36 cellular contexts compared by ENCODE assay signal in genomic region chr1:71002706-71003105, GRCh38. TPM values are rescaled to one million over a fixed set of nuclear protein-coding genes. Genes with fewer than 3 reads are reported as not detected.
"Had no signal": no experiment of that assay in that cellular context is flagged by ENCODE, and none has a peak within 500 bp of the region (broad histone marks: within the 10 kb centered on the region; RNA-seq: fewer than 3 reads in every experiment).

No MANE protein-coding gene starts in this region.

- H3K9me3 ChIP-seq: MG63 had no signal

- DNase-seq: Karpas-422, Kasumi-1, MG63, MV-4-11, NCI-H1048, NCI-H1092, NCI-H1092 treated with DMSO at 0.1 percent for 48 hours, NCI-H1105, NCI-H1105 treated with DMSO at 0.1 percent for 48 hours, NCI-H1417, NCI-H1417 treated with DMSO at 0.1 percent for 48 hours, NCI-H1436, NCI-H1436 treated with DMSO at 0.1 percent for 48 hours, NCI-H146, NCI-H1694, NCI-H1694 treated with DMSO at 0.1 percent for 48 hours, NCI-H187, NCI-H187 treated with DMSO at 0.1 percent for 48 hours, NCI-H1930, NCI-H2029, NCI-H2029 treated with DMSO at 0.1 percent for 48 hours, NCI-H2081, NCI-H2081 treated with DMSO at 0.1 percent for 48 hours, NCI-H2107, NCI-H2171, NCI-H2171 treated with DMSO at 0.1 percent for 48 hours, NCI-H2227 treated with DMSO at 0.1 percent for 48 hours, NCI-H226, NCI-H345, NCI-H446, NCI-H446 treated with DMSO at 0.1 percent for 48 hours, NCI-H510A, NCI-H510A treated with DMSO at 0.1 percent for 48 hours, NCI-H524 had no signal

- H3K4me3 ChIP-seq: MG63 had no signal

- H3K36me3 ChIP-seq: MG63 had no signal

- H3K27me3 ChIP-seq: MG63 had no signal

RNA-seq across cellular contexts. Expression of gene PTGER3, which starts 44.9 kb away (rescaled TPM):
- total RNA-seq: LHCN-M2, MCF 10A had no signal
